In genomic region chr21:35145626-35146236, GRCh38 we compare ENCODE assay signal across 12 cellular contexts.
"Had no signal": no experiment of that assay in that cellular context is flagged by ENCODE, and none has a peak within 500 bp of the region (broad histone marks: within the 10 kb centered on the region; RNA-seq: fewer than 3 reads in every experiment).

No MANE protein-coding gene starts in this region.

- DNase-seq: activated CD4-positive, alpha-beta T cell treated with anti-CD3 and anti-CD28 coated beads, Interleukin-2, amount 50 U/mL, for 1 hour; activated effector memory CD4-positive, alpha-beta T cell treated with Interleukin-2 at 50 U/mL for 16 hours; activated naive CD8-positive, alpha-beta T cell treated with anti-CD3 and anti-CD28 coated beads for 36 hours; anterior cingulate cortex; kidney glomerular epithelial cell; mucosa of descending colon; naive thymus-derived CD8-positive, alpha-beta T cell; T-helper 17 cell; trophoblast cell had no signal

- H3K9me3 ChIP-seq: mucosa of descending colon, neutrophil had no signal

- ATAC-seq: mucosa of descending colon; naive thymus-derived CD8-positive, alpha-beta T cell; stimulated activated memory B cell treated with anti-CD40 and anti-IgM and Interleukin-4, amounts not matched to agents 10 μg/mL and 1 μg/mL and 100 μg/mL, for 72 hours; T-helper 17 cell; WTC11 had no signal

- H3K27ac ChIP-seq: neutrophil had no signal

- H3K36me3 ChIP-seq: neutrophil had no signal

- H3K4me3 ChIP-seq: mucosa of descending colon had no signal
